ENCODE assay signal across 8 cellular contexts in genomic region chr1:247330548-247331171, GRCh38. TPM values are rescaled to one million over a fixed set of nuclear protein-coding genes. Genes with fewer than 3 reads are reported as not detected.
DNase-seq lines count a peak whose midpoint lies in the region; ATAC-seq, FAIRE-seq and TF ChIP-seq lines count a peak whose summit lies in the region.

No MANE protein-coding gene starts in this region.

- peaks cover 5% of the 10 kb centered on the region for H3K36me3 ChIP-seq in astrocyte (ENCODE audit: insufficient read depth, low read length)

- peak overlapping the region; percentile 70 for H3K4me3 ChIP-seq in astrocyte (ENCODE audit: insufficient read depth, low read depth, low read length)

- peak overlapping the region; percentile 85 for H3K27ac ChIP-seq in astrocyte (ENCODE audit: low read depth, low read length)

- DNase-seq in GM13976 (ENCODE audit: low spot score) (peak; percentile 13), astrocyte (ENCODE audit: low read depth) (no peak), memory B cell (ENCODE audit: low spot score in 2 of 2) (no peak), LoVo (ENCODE audit: low spot score) (no peak), globus pallidus (ENCODE audit: low spot score) (no peak), posterior vena cava (ENCODE audit: low spot score) (no peak)
- no peak for DNase-seq in activated CD4-positive, CD25-positive, alpha-beta regulatory T cell (lab: John Stamatoyannopoulos, UW)

- H3K4me1 Mint-ChIP-seq in astrocyte (ENCODE audit: low read depth, unreplicated experiment) (peaks cover 29% of the 10 kb centered on the region), memory B cell (peaks cover 14% of the 10 kb centered on the region)

- peaks cover 30% of the 10 kb centered on the region for H3K4me1 ChIP-seq in astrocyte (ENCODE audit: insufficient read depth, low read length)

- intact Hi-C loops in posterior vena cava (cut with DNase I) = no loop called here

- FAIRE-seq in astrocyte (lab: Jason Lieb, UNC) = no peak

- H3K4me3 Mint-ChIP-seq in astrocyte (ENCODE audit: unreplicated experiment) (peak overlapping the region; percentile 85), memory B cell (peak overlapping the region; percentile 95)

- H3K36me3 Mint-ChIP-seq in astrocyte (ENCODE audit: low read depth, unreplicated experiment) = peaks cover 10% of the 10 kb centered on the region
- H3K36me3 Mint-ChIP-seq in memory B cell = peaks cover 3% of the 10 kb centered on the region

- ATAC-seq in HG03139 (IDR thresholded peaks at IDR 0.05; ENCODE audit: unreplicated experiment) = peak; percentile 10
- no peak for ATAC-seq in memory B cell (ENCODE audit: low read depth)

- peak overlapping the region; percentile 97 for H3K4me2 ChIP-seq in astrocyte (ENCODE audit: low read length)

- no peaks in the 10 kb centered on the region for H3K9me3 Mint-ChIP-seq in astrocyte (ENCODE audit: unreplicated experiment)
- no peaks in the 10 kb centered on the region for H3K9me3 Mint-ChIP-seq in memory B cell

- no peaks in the 10 kb centered on the region for H3K27me3 Mint-ChIP-seq in astrocyte (ENCODE audit: low read depth, unreplicated experiment)
- H3K27me3 Mint-ChIP-seq in memory B cell = no peaks in the 10 kb centered on the region

- H3K79me2 ChIP-seq in astrocyte (ENCODE audit: insufficient read depth, low read length) = peaks cover 75% of the 10 kb centered on the region

- TF ChIP-seq CTCF in GM13976 (IDR thresholded peaks at IDR 0.05; ENCODE audit: borderline replicate concordance, control extremely low read depth, extremely low read depth, insufficient read depth, missing control alignments) (no peak), astrocyte (IDR thresholded peaks at IDR 0.05; ENCODE audit: insufficient read depth, low read depth, low read length) (no peak)

- H4K20me1 ChIP-seq in astrocyte (ENCODE audit: insufficient read depth, low read length) = peaks cover 69% of the 10 kb centered on the region

- no peaks in the 10 kb centered on the region for H3K9me3 ChIP-seq in astrocyte (ENCODE audit: insufficient read depth, low read depth, low read length)

- H2AFZ ChIP-seq in astrocyte (ENCODE audit: low read depth, low read length) = peak overlapping the region; percentile 89

- peak overlapping the region; percentile 72 for H3K27ac Mint-ChIP-seq in astrocyte (ENCODE audit: unreplicated experiment)
- peak overlapping the region; percentile 67 for H3K27ac Mint-ChIP-seq in memory B cell

- H3K27me3 ChIP-seq in astrocyte (ENCODE audit: insufficient read depth, low read length) = no peaks in the 10 kb centered on the region

- peak overlapping the region; percentile 96 for H3K9ac ChIP-seq in astrocyte (ENCODE audit: low read length)

- in situ Hi-C loops in GM13976 (cut with MboI; ENCODE audit: low sequenced_read_pairs, unreplicated experiment) = no loop called here

RNA-seq across cellular contexts. Expression of gene ZNF496, which starts 1.0 kb away (rescaled TPM):
- total RNA-seq in astrocyte (30.3 and 30.5 TPM in 2 replicates), posterior vena cava (10 to 100 TPM; 18.8 to 19.3 TPM)
